ENCODE assay signal across 13 cellular contexts in genomic region chr20:35796556-35796955, GRCh38. TPM values are rescaled to one million over a fixed set of nuclear protein-coding genes. Genes with fewer than 3 reads are reported as not detected.
DNase-seq lines count a peak whose midpoint lies in the region; ATAC-seq, FAIRE-seq and TF ChIP-seq lines count a peak whose summit lies in the region.
"Had no signal": no experiment of that assay in that cellular context is flagged by ENCODE, and none has a peak within 500 bp of the region (broad histone marks: within the 10 kb centered on the region; RNA-seq: fewer than 3 reads in every experiment).

No MANE protein-coding gene starts in this region.

- POLR2A ChIA-PET in CD4-positive, alpha-beta memory T cell (lab: Charles Lee; ENCODE audit: partially characterized antibody) = interaction anchor here (1.6 to 2.6 kb wide), 3 partner anchors 25 to 54 kb away, joined by 4 to 17 read pairs (median 8); partner anchors contain the start of gene RBM39
- POLR2A ChIA-PET in activated naive CD8-positive, alpha-beta T cell treated with anti-CD3 and anti-CD28 coated beads, Interleukin-2, amount 10 ng/mL, durations not matched to agents 7 days and 5 days (lab: Charles Lee) = interaction anchor here (0.7 to 2.3 kb wide), 2 partner anchors 19 to 54 kb away, joined by 3 to 11 read pairs; partner anchors contain the start of gene RBM39

- peak overlapping the region; percentile 79 to 96 (median 90) for H3K27ac Mint-ChIP-seq in CD4-positive, alpha-beta memory T cell
- peak overlapping the region; percentile 64 for H3K27ac Mint-ChIP-seq in activated naive CD8-positive, alpha-beta T cell treated with anti-CD3 and anti-CD28 coated beads, Interleukin-2, amount 10 ng/mL, durations not matched to agents 7 days and 5 days

- peaks cover 22% of the 10 kb centered on the region for H3K4me1 ChIP-seq in CD4-positive, alpha-beta memory T cell (ENCODE audit: insufficient read depth, low read length)
- H3K4me1 ChIP-seq in liver (ENCODE audit: control insufficient read depth in 4 of 4, insufficient read depth in 4 of 4, low read length in 3 of 4) (peaks cover 0 to 7% (median 6%) of the 10 kb centered on the region in 4 donors), ascending aorta (peaks cover 0 to 3% of the 10 kb centered on the region in 2 donors)

- no peak for FAIRE-seq in D721Med (lab: Jason Lieb, UNC)
- FAIRE-seq: bronchial epithelial cell had no signal

- CTCF ChIA-PET in CD4-positive, alpha-beta memory T cell (lab: Charles Lee; ENCODE audit: partially characterized antibody) = no interaction called here

- peaks cover 0 to 2% (median 0%) of the 10 kb centered on the region in 8 donors for H3K9me3 Mint-ChIP-seq in CD4-positive, alpha-beta memory T cell
- no peaks in the 10 kb centered on the region for H3K9me3 Mint-ChIP-seq in activated naive CD8-positive, alpha-beta T cell treated with anti-CD3 and anti-CD28 coated beads, Interleukin-2, amount 10 ng/mL, durations not matched to agents 7 days and 5 days

- TF ChIP-seq RAD21 in liver (IDR thresholded peaks at IDR 0.05) = no peak

- peak; percentile 47 for ATAC-seq in activated naive CD8-positive, alpha-beta T cell treated with anti-CD3 and anti-CD28 coated beads, Interleukin-2, amount 10 ng/mL, durations not matched to agents 7 days and 5 days (ENCODE audit: low read depth)

- intact Hi-C loops in CD4-positive, alpha-beta memory T cell (cut with micrococcal nuclease) = no loop called here
- intact Hi-C loops in ascending aorta (cut with DNase I) = no loop called here

- H3K9me3 ChIP-seq in CD4-positive, alpha-beta memory T cell (ENCODE audit: control insufficient read depth in 1 of 2, low read length in 2 of 2) = no peaks in the 10 kb centered on the region
- H3K9me3 ChIP-seq in liver (ENCODE audit: control insufficient read depth in 4 of 4, low read length in 3 of 4) (no peaks in the 10 kb centered on the region), ascending aorta (no peaks in the 10 kb centered on the region)

- no peaks in the 10 kb centered on the region for H3K27me3 Mint-ChIP-seq in CD4-positive, alpha-beta memory T cell
- H3K27me3 Mint-ChIP-seq in activated naive CD8-positive, alpha-beta T cell treated with anti-CD3 and anti-CD28 coated beads, Interleukin-2, amount 10 ng/mL, durations not matched to agents 7 days and 5 days = no peaks in the 10 kb centered on the region

- 60% methylated on average over 2 of the region's 2 CpGs for WGBS in liver

- H3K9ac ChIP-seq in liver (ENCODE audit: low read depth in 1 of 2, low read length in 2 of 2) = no peak overlapping the region

- H3K36me3 ChIP-seq in CD4-positive, alpha-beta memory T cell (ENCODE audit: insufficient read depth, low read length) = peaks cover 11% of the 10 kb centered on the region
- H3K36me3 ChIP-seq in liver (ENCODE audit: control insufficient read depth in 4 of 4, insufficient read depth in 3 of 4, low read depth in 1 of 4, low read length in 3 of 4) (peaks cover 0 to 3% (median 0%) of the 10 kb centered on the region in 4 donors), ascending aorta (peaks cover under 1 to 3% of the 10 kb centered on the region in 2 donors)

- DNase-seq in CD4-positive, alpha-beta memory T cell = peak in 4 of 5 donors; percentile 23 to 57 (median 50)
- DNase-seq in NAMALWA (ENCODE audit: low spot score) (peak; percentile 40), D721Med (ENCODE audit: insufficient read length, low spot score) (no peak), ascending aorta (ENCODE audit: low spot score in 2 of 2) (no peak), globus pallidus (ENCODE audit: low spot score) (no peak)
- no peak for DNase-seq in activated naive CD8-positive, alpha-beta T cell treated with anti-CD3 and anti-CD28 coated beads, Interleukin-2, amount 10 ng/mL, durations not matched to agents 7 days and 5 days
- no peak for DNase-seq in activated effector memory CD4-positive, alpha-beta T cell treated with Interleukin-2 at 50 U/mL for 16 hours
- DNase-seq: midbrain; stimulated activated CD4-positive, alpha-beta T cell treated with anti-CD3 and anti-CD28 coated beads, Interleukin-2, amount 100 ng/mL, for 48 hours; stimulated activated naive CD4-positive, alpha-beta T cell treated with Interleukin-2 at 50 U/mL for 16 hours had no signal

- TF ChIP-seq CTCF in liver (IDR thresholded peaks at IDR 0.05; ENCODE audit: low read depth, low read length, missing input control) (no peak), D721Med (IDR thresholded peaks at IDR 0.05; ENCODE audit: insufficient read depth, missing control alignments) (no peak), ascending aorta (IDR thresholded peaks at IDR 0.05) (no peak)

- no peak overlapping the region for H3K4me3 ChIP-seq in CD4-positive, alpha-beta memory T cell (ENCODE audit: low read length in 2 of 2)
- H3K4me3 ChIP-seq in liver (ENCODE audit: low read depth in 1 of 3, low read length in 3 of 3) = no peak overlapping the region
- H3K4me3 ChIP-seq in ascending aorta = no peak overlapping the region

- peak overlapping the region; percentile 36 for H3K27ac ChIP-seq in CD4-positive, alpha-beta memory T cell (ENCODE audit: low read depth, low read length)
- H3K27ac ChIP-seq in liver (ENCODE audit: low read depth in 1 of 2, low read length in 2 of 2) (peak overlapping the region in 1 of 2 donors; percentile 44), ascending aorta (no peak overlapping the region)
- H3K27ac ChIP-seq: RWPE1 had no signal

- peaks cover 20 to 34% of the 10 kb centered on the region in 2 donors for H3K36me3 Mint-ChIP-seq in CD4-positive, alpha-beta memory T cell
- H3K36me3 Mint-ChIP-seq in activated naive CD8-positive, alpha-beta T cell treated with anti-CD3 and anti-CD28 coated beads, Interleukin-2, amount 10 ng/mL, durations not matched to agents 7 days and 5 days = peaks cover 24% of the 10 kb centered on the region

- peak overlapping the region in 5 of 8 donors; percentile 4 to 61 (median 44) for H3K4me3 Mint-ChIP-seq in CD4-positive, alpha-beta memory T cell
- H3K4me3 Mint-ChIP-seq in activated naive CD8-positive, alpha-beta T cell treated with anti-CD3 and anti-CD28 coated beads, Interleukin-2, amount 10 ng/mL, durations not matched to agents 7 days and 5 days = peak overlapping the region; percentile 13

- no peaks in the 10 kb centered on the region for H3K27me3 ChIP-seq in CD4-positive, alpha-beta memory T cell (ENCODE audit: insufficient read depth, low read length)
- H3K27me3 ChIP-seq in liver (ENCODE audit: control insufficient read depth in 4 of 4, insufficient read depth in 4 of 4, low read length in 3 of 4) (no peaks in the 10 kb centered on the region), ascending aorta (no peaks in the 10 kb centered on the region)

- peaks cover 22 to 43% (median 30%) of the 10 kb centered on the region in 4 donors for H3K4me1 Mint-ChIP-seq in CD4-positive, alpha-beta memory T cell
- peaks cover 15% of the 10 kb centered on the region for H3K4me1 Mint-ChIP-seq in activated naive CD8-positive, alpha-beta T cell treated with anti-CD3 and anti-CD28 coated beads, Interleukin-2, amount 10 ng/mL, durations not matched to agents 7 days and 5 days

TF ChIP-seq in liver, 16 proteins besides CTCF, POLR2A, EP300 and RAD21:
- no peak for TF ChIP-seq FOXA2 (IDR thresholded peaks at IDR 0.05)
- TF ChIP-seq TAF1 (conservative IDR thresholded peaks at IDR 0.05) = peak; percentile 18

RNA-seq across cellular contexts. Expression of gene PHF20, which starts 24.7 kb away (rescaled TPM):
- total RNA-seq in CD4-positive, alpha-beta memory T cell = 10 to 100 TPM; 72.9 to 82.3 TPM
- polyA plus RNA-seq in CD4-positive, alpha-beta memory T cell = 100 to 1,000 TPM; 106 to 126 TPM
- total RNA-seq in activated naive CD8-positive, alpha-beta T cell treated with anti-CD3 and anti-CD28 coated beads, Interleukin-2, amount 10 ng/mL, durations not matched to agents 7 days and 5 days = 10 to 100 TPM; 61.9 to 69.4 TPM
- 10 to 100 TPM; 10.7 to 11.7 TPM for total RNA-seq in liver
- polyA plus RNA-seq in liver = 1 to 10 TPM; 5.1 to 9.9 TPM
- 109 TPM for total RNA-seq in ascending aorta

RNA-seq across cellular contexts. Expression of gene RBM39, which starts 54.5 kb away (rescaled TPM):
- total RNA-seq in CD4-positive, alpha-beta memory T cell = 100 to 1,000 TPM; 631 to 665 TPM
- polyA plus RNA-seq in CD4-positive, alpha-beta memory T cell = 100 to 1,000 TPM in 1 of 2 donors, 10 to 100 TPM in 1; 76.7 to 153 TPM
- total RNA-seq in activated naive CD8-positive, alpha-beta T cell treated with anti-CD3 and anti-CD28 coated beads, Interleukin-2, amount 10 ng/mL, durations not matched to agents 7 days and 5 days = 100 to 1,000 TPM; 478 to 499 TPM
- total RNA-seq in liver (100 to 1,000 TPM; 209 to 211 TPM), ascending aorta (232 TPM)
- 100 to 1,000 TPM in 1 of 2 donors, 10 to 100 TPM in 1; 57.2 to 188 TPM for polyA plus RNA-seq in liver

Comparison
In these comparisons a context has a peak if more than half of its experiments do, and no peak if none do; other contexts are left out.
1. DNase-seq: peak in CD4-positive, alpha-beta memory T cell (4 of 5) and NAMALWA (single experiment); none in activated naive CD8-positive, alpha-beta T cell treated with anti-CD3 and anti-CD28 coated beads, Interleukin-2, amount 10 ng/mL, durations not matched to agents 7 days and 5 days (single experiment), activated effector memory CD4-positive, alpha-beta T cell treated with Interleukin-2 at 50 U/mL for 16 hours (single experiment), D721Med (single experiment), ascending aorta (0 of 2) and globus pallidus (single experiment).